ENCODE assay signal across 9 cellular contexts in the genomic region with DNA sequence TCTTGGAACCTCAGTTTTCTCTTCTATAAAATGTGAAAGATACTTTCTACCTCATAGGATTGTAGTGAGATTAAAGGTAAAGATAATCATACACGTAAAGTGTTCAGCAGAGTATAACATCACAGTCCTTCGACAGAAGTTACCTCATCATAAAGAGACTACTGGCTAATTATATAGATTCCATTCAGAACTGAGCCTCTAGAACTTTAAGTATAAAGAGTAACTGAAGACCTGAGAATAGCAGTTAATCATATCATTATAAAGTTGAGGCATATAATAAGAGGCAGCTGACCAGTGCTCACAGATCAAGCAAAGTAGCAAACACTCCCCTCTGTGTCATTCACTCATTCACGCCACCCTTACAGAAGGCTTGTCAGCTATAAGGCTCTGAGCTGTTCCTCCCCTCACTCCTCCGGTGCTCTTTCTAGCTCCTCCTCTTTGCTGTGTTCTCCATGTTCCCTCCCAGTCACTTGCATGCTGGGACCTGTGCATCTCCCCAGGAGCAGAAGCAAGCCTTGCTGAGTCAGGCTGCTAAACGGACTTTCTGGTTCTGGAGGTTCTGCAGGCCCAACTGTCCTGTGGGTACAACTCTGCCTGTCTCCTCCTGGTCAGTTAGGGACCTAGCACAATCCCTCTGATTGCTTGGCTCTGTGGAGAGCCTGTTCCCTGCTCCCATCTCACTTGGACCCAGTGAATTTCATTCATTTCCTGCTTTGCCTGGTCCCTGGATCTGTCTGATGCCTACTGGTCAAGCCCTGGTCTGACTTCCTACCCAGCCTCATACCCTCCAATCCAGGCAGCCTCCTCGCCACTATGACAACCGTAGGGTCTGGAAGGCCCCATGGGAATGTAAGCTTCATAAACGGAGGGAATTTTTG. TPM values are rescaled to one million over a fixed set of nuclear protein-coding genes. Genes with fewer than 3 reads are reported as not detected.
A peak's percentile ranks its signal among the peaks of the same experiment; 100 is the strongest.
DNase-seq lines count a peak whose midpoint lies in the region; ATAC-seq, FAIRE-seq and TF ChIP-seq lines count a peak whose summit lies in the region.
"Had no signal": no experiment of that assay in that cellular context is flagged by ENCODE, and none has a peak within 500 bp of the region (broad histone marks: within the 10 kb centered on the region; RNA-seq: fewer than 3 reads in every experiment).

No MANE protein-coding gene starts in this region.

- no peak for FAIRE-seq in HTR-8/SVneo (lab: Jason Lieb, UNC)
- FAIRE-seq: islet of Langerhans had no signal

- no peak for TF ChIP-seq POLR2A in prostate gland (IDR thresholded peaks at IDR 0.05)

- TF ChIP-seq CTCF in WI38 (IDR thresholded peaks at IDR 0.05; ENCODE audit: low read depth, low read length), result no peak
- TF ChIP-seq CTCF in prostate gland (IDR thresholded peaks at IDR 0.05), result no peak

- no peaks in the 10 kb centered on the region for H3K36me3 ChIP-seq in prostate gland

- peaks cover 5% of the 10 kb centered on the region for H3K36me3 Mint-ChIP-seq in memory B cell

- H3K9me3 ChIP-seq in prostate gland, result no peaks in the 10 kb centered on the region

- H3K4me3 ChIP-seq in WI38 (ENCODE audit: low read depth, low read length) (0 out of 2 replicates have a peak overlapping the region, but pooled peaks have one; percentile 2), prostate gland (no peak overlapping the region)

- intact Hi-C loops in prostate gland (cut with DNase I), result no loop called here

- peak; percentile 83 for ATAC-seq in GM19023 (IDR thresholded peaks at IDR 0.05; ENCODE audit: unreplicated experiment)
- ATAC-seq in HG02973 (IDR thresholded peaks at IDR 0.05; ENCODE audit: unreplicated experiment), result peak; percentile 27
- ATAC-seq in memory B cell (ENCODE audit: low read depth), result peak; percentile 41

- 47% methylated on average over 8 of the region's 8 CpGs for WGBS in prostate gland

- no peaks in the 10 kb centered on the region for H3K4me1 ChIP-seq in prostate gland (replicated peaks)

- H3K27me3 ChIP-seq in prostate gland (replicated peaks; ENCODE audit: insufficient read depth), result no peaks in the 10 kb centered on the region

- peak overlapping the region; percentile 92 for H3K4me3 Mint-ChIP-seq in memory B cell

- peak overlapping the region; percentile 99 for H3K27ac Mint-ChIP-seq in memory B cell

- peaks cover 14% of the 10 kb centered on the region for H3K4me1 Mint-ChIP-seq in memory B cell

- DNase-seq in memory B cell (ENCODE audit: low spot score in 2 of 2) (no peak), putamen (ENCODE audit: low spot score) (no peak), NCI-H446 (lab: John Stamatoyannopoulos, UW) (no peak), HTR-8/SVneo (ENCODE audit: insufficient read length, low spot score) (no peak), prostate gland (ENCODE audit: low spot score) (no peak)

- H3K9me3 Mint-ChIP-seq in memory B cell, result no peaks in the 10 kb centered on the region

- H3K27me3 Mint-ChIP-seq in memory B cell, result no peaks in the 10 kb centered on the region

- no peak overlapping the region for H3K27ac ChIP-seq in prostate gland

RNA-seq across cellular contexts. Expression of a gene that starts 28.3 kb away (rescaled TPM):
- 1 to 10 TPM in 1 of 2 donors, under 1 TPM in 1; 0.46 to 1.7 TPM for total RNA-seq in prostate gland

RNA-seq across cellular contexts. Expression of a gene that starts 28.6 kb away (rescaled TPM):
- total RNA-seq in prostate gland, result under 1 TPM; 0.14 to 0.51 TPM

RNA-seq across cellular contexts. Expression of a gene that starts 56.0 kb away (rescaled TPM):
- 1 to 10 TPM; 3.0 to 4.7 TPM for total RNA-seq in prostate gland

Comparison
In these comparisons a context has a peak if more than half of its experiments do, and no peak if none do; other contexts are left out.
1. ATAC-seq: peak in every context shown above with its lines; median percentile 83 in GM19023; 41 in memory B cell; 27 in HG02973.